ENCODE assay signal across 8 cellular contexts in the genomic region with DNA sequence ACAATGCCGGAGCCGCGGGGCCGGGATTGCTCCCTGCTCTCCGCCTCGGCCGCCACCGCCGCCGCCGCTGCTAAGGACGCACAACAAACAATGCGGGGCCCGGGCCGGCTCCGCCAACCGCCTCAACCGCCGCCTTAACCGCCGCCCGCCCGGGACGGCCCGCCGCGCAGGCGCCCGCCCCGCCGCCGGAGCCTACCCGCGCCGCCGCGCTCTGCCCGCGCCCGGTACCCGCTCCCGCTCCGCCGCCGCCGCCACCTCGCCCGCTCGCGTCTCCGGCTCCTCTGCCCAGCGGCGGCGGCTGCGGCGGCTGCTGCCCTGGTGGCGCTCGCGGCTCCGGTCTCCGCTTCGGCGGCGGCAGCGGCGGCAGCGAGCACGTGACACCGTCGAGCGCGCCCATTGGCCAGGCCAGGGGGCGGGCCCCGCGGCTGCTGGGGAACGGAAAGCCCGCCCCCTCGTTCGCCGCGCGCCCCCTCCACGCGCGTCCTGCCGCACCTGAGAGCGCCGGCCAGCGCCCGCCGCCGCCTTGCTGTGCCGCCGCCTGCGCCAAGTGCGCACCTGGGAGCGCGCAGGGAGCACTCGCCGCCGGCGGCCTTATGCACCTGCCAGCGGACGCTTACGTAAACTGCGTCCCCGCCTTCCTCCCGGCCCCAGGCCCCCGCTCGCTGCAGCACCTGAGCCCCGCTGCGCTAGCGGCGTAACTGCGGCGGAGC. TPM values are rescaled to one million over a fixed set of nuclear protein-coding genes. Genes with fewer than 3 reads are reported as not detected.
DNase-seq lines count a peak whose midpoint lies in the region; ATAC-seq and TF ChIP-seq lines count a peak whose summit lies in the region.

A gene (minus strand): TSS at position 347 of the 710 bp plus-strand sequence. CDS start 84,452 bp downstream, outside the sequence.

- H3K4ac ChIP-seq in H9 (ENCODE audit: low read depth, low read length): no peak within 1 kb of the TSS

- no peak within 1 kb of the TSS for H3K56ac ChIP-seq in H9 (ENCODE audit: insufficient read length, low read depth, low read length)

- H4K91ac ChIP-seq in H9 (ENCODE audit: insufficient read length, low read depth, low read length): no peak within 1 kb of the TSS

- peak; percentile 94 for ATAC-seq in foreskin keratinocyte

- H3K9ac ChIP-seq in H9 (ENCODE audit: extremely low read depth, insufficient read length, low read length) (peak within 1 kb of the TSS; percentile 25), Loucy (ENCODE audit: low read depth, low read length, poor library complexity, severe bottlenecking) (peak within 1 kb of the TSS; percentile 96)

- no peaks in the 10 kb centered on the region for H3K9me3 Mint-ChIP-seq in H9

- H3K36me3 Mint-ChIP-seq in H9 (ENCODE audit: insufficient read depth in 1 of 3, low read depth in 3 of 3): no peaks in the 10 kb centered on the region

- no peak within 1 kb of the TSS for H2BK5ac ChIP-seq in H9 (ENCODE audit: insufficient read length, low read length)

- no peaks in the 10 kb centered on the region for H3F3A ChIP-seq in Loucy (ENCODE audit: low read depth)

- H2AK5ac ChIP-seq in H9 (ENCODE audit: insufficient read length, low read length): no peak within 1 kb of the TSS

- WGBS in H9 (ENCODE audit: extremely low coverage, insufficient read length, low lambda C conversion rate): no CpG with 5 or more reads among the region's 116 CpGs

- no peak within 1 kb of the TSS for H3K23ac ChIP-seq in H9 (ENCODE audit: insufficient read length, low read depth, low read length)

- no peak within 1 kb of the TSS for H2BK12ac ChIP-seq in H9 (ENCODE audit: insufficient read length, low read depth, low read length)

- no peak within 1 kb of the TSS for H4K8ac ChIP-seq in H9 (replicated peaks; ENCODE audit: insufficient read length, low read depth, low read length)

- peaks cover 34 to 40% of the 10 kb centered on the region in 2 experiments for H3K4me1 Mint-ChIP-seq in H9

- peak within 1 kb of the TSS in 1 of 3 experiments; percentile 97; a peak in 2 of 7 replicates for H3K27ac Mint-ChIP-seq in H9

- no peak within 1 kb of the TSS for H2BK20ac ChIP-seq in H9 (ENCODE audit: low read depth, low read length, poor library complexity, severe bottlenecking)

- no peaks in the 10 kb centered on the region for H3K36me3 ChIP-seq in Loucy (ENCODE audit: insufficient read depth, low read length)
- H3K36me3 ChIP-seq in neuron (ENCODE audit: insufficient read depth, low read length): no peaks in the 10 kb centered on the region

- peak within 1 kb of the TSS; percentile 34 for H3K18ac ChIP-seq in H9 (ENCODE audit: insufficient read length, low read depth, low read length)

- H3K4me2 ChIP-seq in H9 (ENCODE audit: insufficient read depth, insufficient read length, low read length) (peak within 1 kb of the TSS; percentile 96), Loucy (ENCODE audit: low read depth, low read length, poor library complexity, severe bottlenecking) (peak within 1 kb of the TSS; percentile 96)

- H3K4me3 ChIP-seq in Loucy (ENCODE audit: low read length, poor library complexity, severe bottlenecking): peak within 1 kb of the TSS; percentile 85
- H3K4me3 ChIP-seq in neuron (ENCODE audit: low read length): peak within 1 kb of the TSS; percentile 84

- H2AFZ ChIP-seq in H9 (ENCODE audit: low read length) (no peak within 1 kb of the TSS), Loucy (ENCODE audit: low read length) (peak within 1 kb of the TSS; percentile 100), neuron (ENCODE audit: low read depth, low read length) (peak within 1 kb of the TSS; percentile 98)

- H3K4me3 Mint-ChIP-seq in H9: peak within 1 kb of the TSS; percentile 74 to 93

- H2BK120ac ChIP-seq in H9 (ENCODE audit: low read depth, low read length, poor library complexity, severe bottlenecking): no peak within 1 kb of the TSS

- no peaks in the 10 kb centered on the region for H3K27me3 ChIP-seq in H9 (ENCODE audit: insufficient read depth, low read length)
- no peaks in the 10 kb centered on the region for H3K27me3 ChIP-seq in Loucy (ENCODE audit: insufficient read depth, low read length, poor library complexity, severe bottlenecking)
- H3K27me3 ChIP-seq in foreskin keratinocyte: no peaks in the 10 kb centered on the region
- no peaks in the 10 kb centered on the region for H3K27me3 ChIP-seq in neuron (ENCODE audit: insufficient read depth, low read length)

- DNase-seq in ELR (ENCODE audit: low read depth) (peak; percentile 86), H9 (peak; percentile 90), foreskin keratinocyte (peak; percentile 41 to 64), stromal cell of bone marrow (ENCODE audit: low read depth) (peak; percentile 57)
- peak; percentile 97 for DNase-seq in activated effector memory CD4-positive, alpha-beta T cell treated with anti-CD3 and anti-CD28 coated beads, Interleukin-2, amount 50 U/mL, for 16 hours

- H3K79me2 ChIP-seq in H9 (ENCODE audit: insufficient read depth, low read length) (peaks cover 17% of the 10 kb centered on the region; the same call in 1 of the 2 replicates), Loucy (ENCODE audit: insufficient read depth, low read length) (peaks cover 47% of the 10 kb centered on the region)

- no peak within 1 kb of the TSS for H3T11ph ChIP-seq in H9 (ENCODE audit: low read length)

- no peak within 1 kb of the TSS for H4K5ac ChIP-seq in H9 (ENCODE audit: insufficient read length, low read depth, low read length)

- peaks cover 9% of the 10 kb centered on the region for H3K27me3 Mint-ChIP-seq in H9 (ENCODE audit: low read depth)

- H3K9me2 ChIP-seq in Loucy (replicated peaks; ENCODE audit: low read depth, low read length): no peaks in the 10 kb centered on the region

- no peaks in the 10 kb centered on the region for H3K9me3 ChIP-seq in H9 (ENCODE audit: control insufficient read depth, low read depth, low read length)
- H3K9me3 ChIP-seq in Loucy (ENCODE audit: insufficient read depth, low read depth, low read length): no peaks in the 10 kb centered on the region
- H3K9me3 ChIP-seq in neuron (ENCODE audit: low read length): no peaks in the 10 kb centered on the region

- no peaks in the 10 kb centered on the region for H3K79me1 ChIP-seq in H9 (ENCODE audit: insufficient read depth, low read depth, low read length, poor library complexity, severe bottlenecking)

- H2BK15ac ChIP-seq in H9 (ENCODE audit: low read depth, low read length): no peak within 1 kb of the TSS

- no peak for TF ChIP-seq CTCF in H9 (conservative IDR thresholded peaks at IDR 0.05)
- no peak for TF ChIP-seq CTCF in Loucy (conservative IDR thresholded peaks at IDR 0.05; ENCODE audit: low read length)
- peak; percentile 30 for TF ChIP-seq CTCF in foreskin keratinocyte (conservative IDR thresholded peaks at IDR 0.05)

- peak within 1 kb of the TSS; percentile 24 for H3K14ac ChIP-seq in H9 (ENCODE audit: insufficient read depth, low read length)

- peaks cover 10% of the 10 kb centered on the region; the same call in 1 of the 2 replicates for H3K4me1 ChIP-seq in H9 (ENCODE audit: insufficient read depth, low read length)
- H3K4me1 ChIP-seq in Loucy (ENCODE audit: insufficient read depth, low read length, poor library complexity, severe bottlenecking): peaks cover 52% of the 10 kb centered on the region
- no peaks in the 10 kb centered on the region for H3K4me1 ChIP-seq in foreskin keratinocyte
- H3K4me1 ChIP-seq in neuron (ENCODE audit: insufficient read depth, low read length): peaks cover 18% of the 10 kb centered on the region

- H3K27ac ChIP-seq in H9 (ENCODE audit: insufficient read length, low read depth, low read length) (no peak within 1 kb of the TSS), foreskin keratinocyte (no peak within 1 kb of the TSS)

- peak; percentile 54 for TF ChIP-seq POLR2A in Raji (IDR thresholded peaks at IDR 0.05; ENCODE audit: insufficient read depth, low read depth, low read length)

- peaks cover 15% of the 10 kb centered on the region for H3K23me2 ChIP-seq in H9 (ENCODE audit: insufficient read length, low read depth, low read length, poor library complexity, severe bottlenecking)

- H4K20me1 ChIP-seq in H9 (ENCODE audit: control insufficient read depth, insufficient read depth, insufficient read length): no peaks in the 10 kb centered on the region
- peaks cover 36% of the 10 kb centered on the region for H4K20me1 ChIP-seq in Loucy (ENCODE audit: insufficient read depth, low read length, poor library complexity, severe bottlenecking)

RNA-seq across cellular contexts. Expression of the gene that starts here (rescaled TPM):
- total RNA-seq in H9 (2021): 69.9 and 74.0 TPM in 2 replicates
- total RNA-seq in foreskin keratinocyte: 14.4 and 14.6 TPM in 2 replicates
- 6.2 and 6.8 TPM in 2 replicates for polyA plus RNA-seq in foreskin keratinocyte
